16 cellular contexts compared by ENCODE assay signal in genomic region chr10:14975672-14976273, GRCh38. TPM values are rescaled to one million over a fixed set of nuclear protein-coding genes. Genes with fewer than 3 reads are reported as not detected.
A peak's percentile ranks its signal among the peaks of the same experiment; 100 is the strongest.
DNase-seq lines count a peak whose midpoint lies in the region; ATAC-seq, FAIRE-seq and TF ChIP-seq lines count a peak whose summit lies in the region.
"Had no signal": no experiment of that assay in that cellular context is flagged by ENCODE, and none has a peak within 500 bp of the region (broad histone marks: within the 10 kb centered on the region; RNA-seq: fewer than 3 reads in every experiment).

No MANE protein-coding gene starts in this region.

- H3K4me2 ChIP-seq in HepG2 (ENCODE audit: low read depth, low read length), result peak overlapping the region; percentile 23; the same call in 1 of the 2 replicates
- H3K4me2 ChIP-seq: BLaER1 had no signal

- WGBS in HepG2 (ENCODE audit: low lambda C conversion rate), result 4% methylated on average over 12 of the region's 21 CpGs
- WGBS in right lobe of liver (ENCODE audit: insufficient coverage, low coverage, low lambda C conversion rate, missing lambda C conversion rate), result 21% methylated on average over 12 of the region's 21 CpGs

- in situ Hi-C loops in HepG2 (cut with HindIII; ENCODE audit: extremely low pct_ligation_motif_present, low pct_unique_long_range_greater_than_20kb), result no loop called here

- H3K4me3 ChIP-seq in HepG2 (replicated peaks in 1 of 3; ENCODE audit: insufficient read depth in 1 of 3, low read depth in 2 of 3, low read length in 3 of 3), result no peak overlapping the region
- H3K4me3 ChIP-seq in right lobe of liver, result no peak overlapping the region
- no peak overlapping the region for H3K4me3 ChIP-seq in choroid plexus epithelial cell (ENCODE audit: low read depth, low read length)
- H3K4me3 ChIP-seq: BLaER1 had no signal

- H3K27ac ChIP-seq in HepG2 (ENCODE audit: extremely low read length, insufficient read depth, low read length), result no peak overlapping the region
- H3K27ac ChIP-seq in right lobe of liver, result no peak overlapping the region
- H3K27ac ChIP-seq: BLaER1, VCaP had no signal

- ATAC-seq in HepG2 (no peak), right lobe of liver (no peak), left colon (no peak), GM21717 (IDR thresholded peaks at IDR 0.05; ENCODE audit: unreplicated experiment) (no peak)

- no peak overlapping the region for H3K9ac ChIP-seq in HepG2 (ENCODE audit: insufficient read depth, low read depth, low read length)
- H3K9ac ChIP-seq: BLaER1 had no signal

- TF ChIP-seq EP300 in HepG2 (IDR thresholded peaks at IDR 0.05; ENCODE audit: low read depth in 2 of 2, low read length in 2 of 2), result no peak
- no peak for TF ChIP-seq EP300 in HepG2 (CRISPR knock-in tag; IDR thresholded peaks at IDR 0.05; ENCODE audit: borderline replicate concordance)

- H3K27me3 ChIP-seq in HepG2 (ENCODE audit: control insufficient read depth in 1 of 2, insufficient read depth in 2 of 2, low read length in 2 of 2) (peaks cover 0 to 1% of the 10 kb centered on the region in 2 experiments; a peak in 1 of 5 replicates), right lobe of liver (no peaks in the 10 kb centered on the region)
- H3K27me3 ChIP-seq: BLaER1 had no signal

- H2AFZ ChIP-seq in HepG2 (ENCODE audit: low read length), result no peak overlapping the region

- H3K9me3 ChIP-seq in HepG2 (ENCODE audit: low read length), result no peaks in the 10 kb centered on the region
- H3K9me3 ChIP-seq in right lobe of liver, result no peaks in the 10 kb centered on the region

- BruUV-seq in HepG2 (replicated peaks; lab: Mats Ljungman, UMichigan), result no TSS peak

- H4K20me1 ChIP-seq in HepG2 (ENCODE audit: insufficient read depth, low read length), result no peaks in the 10 kb centered on the region
- H4K20me1 ChIP-seq: BLaER1 had no signal

- POLR2A ChIA-PET in HepG2 (lab: Yijun Ruan, JAX), result no interaction called here

- FAIRE-seq in HepG2 (lab: Jason Lieb, UNC), result no peak

- H3K79me2 ChIP-seq in HepG2 (ENCODE audit: insufficient read depth, low read length), result no peaks in the 10 kb centered on the region

- CTCF ChIA-PET in HepG2 (lab: Yijun Ruan, JAX; ENCODE audit: low intra/inter-chr PET ratio, low total read pairs), result no interaction called here

- no peak for TF ChIP-seq POLR2A in HepG2 (IDR thresholded peaks at IDR 0.05; ENCODE audit: insufficient read depth in 1 of 2, low read depth in 2 of 2, low read length in 2 of 2)
- TF ChIP-seq POLR2A in right lobe of liver (IDR thresholded peaks at IDR 0.05), result no peak

- intact Hi-C loops in HepG2 (cut with micrococcal nuclease; ENCODE audit: unreplicated experiment) (no loop called here), right lobe of liver (cut with DNase I) (no loop called here), left colon (cut with DNase I, micrococcal nuclease) (no loop called here)

- no peak for TF ChIP-seq RAD21 in HepG2 (CRISPR knock-in tag; IDR thresholded peaks at IDR 0.05)

- H3K4me1 ChIP-seq in HepG2 (ENCODE audit: insufficient read depth, low read length) (peaks cover 6% of the 10 kb centered on the region; the same call in 1 of the 2 replicates), right lobe of liver (no peaks in the 10 kb centered on the region)
- H3K4me1 ChIP-seq: BLaER1 had no signal

- DNase-seq in HepG2 (ENCODE audit: low spot score) (no peak), right lobe of liver (no peak), NCI-H69 (lab: John Stamatoyannopoulos, UW) (peak; percentile 38), choroid plexus epithelial cell (ENCODE audit: low read depth) (no peak), pons (ENCODE audit: low spot score) (no peak), left colon (no peak), NK-92 (lab: John Stamatoyannopoulos, UW; ENCODE audit: unreplicated experiment) (no peak)
- DNase-seq: activated CD8-positive, alpha-beta memory T cell treated with anti-CD3 and anti-CD28 coated beads, Interleukin-2, amount 50 U/mL, for 48 hours; foreskin melanocyte; NCI-H1417 treated with DMSO at 0.1 percent for 48 hours; NCI-H524 treated with DMSO at 0.1 percent for 48 hours; SHP77 treated with DMSO at 0.1 percent for 48 hours had no signal

- TF ChIP-seq CTCF in HepG2 (CRISPR knock-in tag; IDR thresholded peaks at IDR 0.05) (peak; percentile 38), right lobe of liver (IDR thresholded peaks at IDR 0.05) (peak in 1 of 4 donors; percentile 5), choroid plexus epithelial cell (conservative IDR thresholded peaks at IDR 0.05; ENCODE audit: low read depth, low read length) (peak; percentile 42)

- H3K36me3 ChIP-seq in HepG2 (replicated peaks in 1 of 2; ENCODE audit: control insufficient read depth in 1 of 2, insufficient read depth in 2 of 2, low read length in 2 of 2), result no peaks in the 10 kb centered on the region
- H3K36me3 ChIP-seq in right lobe of liver, result no peaks in the 10 kb centered on the region
- H3K36me3 ChIP-seq: BLaER1 had no signal

TF ChIP-seq in HepG2, 621 proteins besides CTCF, POLR2A, EP300 and RAD21:
- peak; percentile 55; the same call in 1 of the 2 replicates for TF ChIP-seq PATZ1 (CRISPR knock-in tag; IDR thresholded peaks at IDR 0.05)
- TF ChIP-seq BORCS8-MEF2B (CRISPR knock-in tag; IDR thresholded peaks at IDR 0.05), result no peak

RNA-seq across cellular contexts. Expression of gene MEIG1, which starts 16.6 kb away (rescaled TPM):
- not detected in 2 replicates for total RNA-seq in HepG2 (2016; rRNA removed; fragmentation: Illumina TruSeq; extraction: Trizol)
- total RNA-seq in HepG2 (2016; cell fraction: cytosol; rRNA removed; fragmentation: Illumina TruSeq; extraction: Trizol; ENCODE audit: low read depth), result not detected in 2 replicates
- not detected in 2 replicates for total RNA-seq in HepG2 (2016; cell fraction: insoluble cytoplasmic fraction; rRNA removed; fragmentation: Illumina TruSeq; extraction: Trizol)
- 0.43 TPM in 1 of 2 replicates, not detected in the other for total RNA-seq in HepG2 (2016; cell fraction: membrane; rRNA removed; fragmentation: Illumina TruSeq; extraction: Trizol)
- not detected in 2 replicates for total RNA-seq in HepG2 (2016; cell fraction: nucleus; rRNA removed; fragmentation: Illumina TruSeq; extraction: Trizol)
- not detected in 2 replicates for polyA plus RNA-seq in HepG2 (2011; rRNA removed)
- not detected in 2 replicates for polyA plus RNA-seq in HepG2 (2011; cell fraction: cytosol; rRNA removed)
- not detected in 2 replicates for polyA plus RNA-seq in HepG2 (2011; cell fraction: nucleus; rRNA removed)
- polyA plus RNA-seq in HepG2 (2012), result not detected in 2 replicates
- not detected in 2 replicates for polyA plus RNA-seq in HepG2 (2016; cell fraction: cytosol; fragmentation: Illumina TruSeq; extraction: Trizol; ENCODE audit: low read depth)
- not detected in 2 replicates for polyA plus RNA-seq in HepG2 (2016; cell fraction: insoluble cytoplasmic fraction; fragmentation: Illumina TruSeq; extraction: Trizol; ENCODE audit: low read depth)
- not detected in 2 replicates for polyA plus RNA-seq in HepG2 (2016; cell fraction: membrane; fragmentation: Illumina TruSeq; extraction: Trizol; ENCODE audit: low read depth)
- not detected in 2 replicates for polyA plus RNA-seq in HepG2 (2016; cell fraction: nucleus; fragmentation: Illumina TruSeq; extraction: Trizol; ENCODE audit: insufficient read depth, low read depth)
- not detected in 2 replicates for polyA minus RNA-seq in HepG2 (2011; rRNA and poly(A)+ RNA removed; ENCODE audit: low replicate concordance)
- not detected in 2 replicates for polyA minus RNA-seq in HepG2 (2011; cell fraction: cytosol; rRNA and poly(A)+ RNA removed)
- 1.1 TPM in 1 of 2 replicates, not detected in the other for polyA minus RNA-seq in HepG2 (2011; cell fraction: nucleus; rRNA and poly(A)+ RNA removed)
- under 1 TPM in 1 of 6 experiments, not detected in 5; 0.51 TPM for total RNA-seq in right lobe of liver
- total RNA-seq in left colon, result not detected
- total RNA-seq: mucosa of gallbladder had no signal

RNA-seq across cellular contexts. Expression of gene DCLRE1C, which starts 21.9 kb away (rescaled TPM):
- total RNA-seq in HepG2 (2016; rRNA removed; fragmentation: Illumina TruSeq; extraction: Trizol) (10.3 and 11.5 TPM in 2 replicates), right lobe of liver (1 to 10 TPM; 1.7 to 5.0 (median 3.0) TPM), left colon (10 to 100 TPM; 10.3 to 13.7 TPM)
- total RNA-seq in HepG2 (2016; cell fraction: cytosol; rRNA removed; fragmentation: Illumina TruSeq; extraction: Trizol; ENCODE audit: low read depth), result 4.4 TPM in 2 replicates
- total RNA-seq in HepG2 (2016; cell fraction: insoluble cytoplasmic fraction; rRNA removed; fragmentation: Illumina TruSeq; extraction: Trizol), result 8.3 and 9.2 TPM in 2 replicates
- 5.2 and 5.6 TPM in 2 replicates for total RNA-seq in HepG2 (2016; cell fraction: membrane; rRNA removed; fragmentation: Illumina TruSeq; extraction: Trizol)
- total RNA-seq in HepG2 (2016; cell fraction: nucleus; rRNA removed; fragmentation: Illumina TruSeq; extraction: Trizol), result 12.0 and 14.1 TPM in 2 replicates
- polyA plus RNA-seq in HepG2 (2011; rRNA removed), result 2.3 and 3.0 TPM in 2 replicates
- polyA plus RNA-seq in HepG2 (2011; cell fraction: cytosol; rRNA removed), result 0.93 and 1.1 TPM in 2 replicates
- polyA plus RNA-seq in HepG2 (2011; cell fraction: nucleus; rRNA removed), result 2.5 and 2.6 TPM in 2 replicates
- 2.2 and 2.3 TPM in 2 replicates for polyA plus RNA-seq in HepG2 (2012)
- 0.51 and 0.57 TPM in 2 replicates for polyA plus RNA-seq in HepG2 (2016; cell fraction: cytosol; fragmentation: Illumina TruSeq; extraction: Trizol; ENCODE audit: low read depth)
- polyA plus RNA-seq in HepG2 (2016; cell fraction: insoluble cytoplasmic fraction; fragmentation: Illumina TruSeq; extraction: Trizol; ENCODE audit: low read depth), result 4.7 and 4.8 TPM in 2 replicates
- polyA plus RNA-seq in HepG2 (2016; cell fraction: membrane; fragmentation: Illumina TruSeq; extraction: Trizol; ENCODE audit: low read depth), result 1.5 and 2.1 TPM in 2 replicates
- 10.1 and 10.3 TPM in 2 replicates for polyA plus RNA-seq in HepG2 (2016; cell fraction: nucleus; fragmentation: Illumina TruSeq; extraction: Trizol; ENCODE audit: insufficient read depth, low read depth)
- polyA minus RNA-seq in HepG2 (2011; rRNA and poly(A)+ RNA removed; ENCODE audit: low replicate concordance), result 3.8 and 5.9 TPM in 2 replicates
- polyA minus RNA-seq in HepG2 (2011; cell fraction: cytosol; rRNA and poly(A)+ RNA removed), result 1.4 and 2.8 TPM in 2 replicates
- polyA minus RNA-seq in HepG2 (2011; cell fraction: nucleus; rRNA and poly(A)+ RNA removed), result 8.9 and 12.3 TPM in 2 replicates
